In genomic region chr17:18257268-18257681, GRCh38 we compare ENCODE assay signal across 8 cellular contexts. TPM values are rescaled to one million over a fixed set of nuclear protein-coding genes. Genes with fewer than 3 reads are reported as not detected.
DNase-seq lines count a peak whose midpoint lies in the region; ATAC-seq, FAIRE-seq and TF ChIP-seq lines count a peak whose summit lies in the region.

No MANE protein-coding gene starts in this region.

- no peaks in the 10 kb centered on the region for H3K27me3 ChIP-seq in bronchial epithelial cell (ENCODE audit: control insufficient read depth, insufficient read depth, low read length)

- ATAC-seq in A549 = no peak
- ATAC-seq in HG03139 (IDR thresholded peaks at IDR 0.05; ENCODE audit: unreplicated experiment) = no peak
- ATAC-seq in omental fat pad (ENCODE audit: low FRiP score) = no peak

- TF ChIP-seq CTCF in A549 (IDR thresholded peaks at IDR 0.05) (no peak), bronchial epithelial cell (IDR thresholded peaks at IDR 0.05; ENCODE audit: insufficient read depth, low read length, severe bottlenecking) (peak; percentile 21), omental fat pad (IDR thresholded peaks at IDR 0.05) (no peak)

- peak overlapping the region; percentile 91 to 97 for H3K27ac ChIP-seq in A549
- H3K27ac ChIP-seq in mesodermal cell (ENCODE audit: low read depth, low read length, severe bottlenecking) = peak overlapping the region; percentile 92

- TF ChIP-seq RAD21 in A549 (conservative IDR thresholded peaks at IDR 0.05 in 1 of 2, IDR thresholded peaks at IDR 0.05 in 1 of 2) = no peak

- WGBS in A549 (ENCODE audit: missing lambda C conversion rate) = 43% methylated on average over 12 of the region's 12 CpGs
- WGBS in mesodermal cell (ENCODE audit: insufficient coverage in 2 of 2), 2 experiments = 46 to 48% methylated on average over 6 to 8 of the region's 12 CpGs

- H3K4me1 ChIP-seq in A549 (peaks cover 31% of the 10 kb centered on the region), mesodermal cell (ENCODE audit: control insufficient read depth, insufficient read depth, low read length, poor library complexity, severe bottlenecking) (peaks cover 21% of the 10 kb centered on the region)

- FAIRE-seq in A549 (lab: Jason Lieb, UNC) (no peak), bronchial epithelial cell (lab: Jason Lieb, UNC) (no peak)

- POLR2A ChIA-PET in A549 (lab: Yijun Ruan, JAX) = no interaction called here

- no peaks in the 10 kb centered on the region for H3K9me3 ChIP-seq in A549
- no peaks in the 10 kb centered on the region for H3K9me3 ChIP-seq in mesodermal cell (ENCODE audit: control insufficient read depth, low read length)

- no peak for TF ChIP-seq POLR2A in A549 (IDR thresholded peaks at IDR 0.05; ENCODE audit: low read length)

- DNase-seq in A549 (ENCODE audit: low read depth in 1 of 2, low spot score in 1 of 2) (no peak), bronchial epithelial cell (ENCODE audit: low read depth) (peak; percentile 64), AG08395 (ENCODE audit: low spot score) (no peak), iPS-NIHi7 (ENCODE audit: extremely low spot score) (no peak), omental fat pad (ENCODE audit: low spot score) (no peak)
- DNase-seq in Jurkat, Clone E6-1 (ENCODE audit: low read depth, low spot score) = no peak

- H3K4me3 ChIP-seq in A549 (peak overlapping the region; percentile 66), bronchial epithelial cell (ENCODE audit: low read depth, low read length) (peak overlapping the region; percentile 86), mesodermal cell (ENCODE audit: extremely low read depth, insufficient read depth, low read length, poor library complexity, severe bottlenecking) (peak overlapping the region; percentile 79)
- H3K4me3 ChIP-seq in Jurkat, Clone E6-1 (ENCODE audit: low read length) = peak overlapping the region; percentile 82

- H3K4me2 ChIP-seq in A549 = peak overlapping the region; percentile 94

- CTCF ChIA-PET in A549 (lab: Yijun Ruan, JAX) = interaction anchor here (1.7 to 2.9 kb wide), 3 partner anchors 9 to 21 kb away, joined by 3 to 34 read pairs (median 5); no protein-coding TSS in a partner anchor

- H3K36me3 ChIP-seq in bronchial epithelial cell (ENCODE audit: control insufficient read depth, insufficient read depth, low read length) (peaks cover 42% of the 10 kb centered on the region), mesodermal cell (ENCODE audit: control insufficient read depth, insufficient read depth, low read length) (peaks cover 49% of the 10 kb centered on the region)

- no peak for TF ChIP-seq EP300 in A549 (IDR thresholded peaks at IDR 0.05)

TF ChIP-seq in A549, 52 proteins besides CTCF, POLR2A, EP300 and RAD21 (continues in another document):
- TF ChIP-seq SREBF2 (IDR thresholded peaks at IDR 0.05) (no peak), CHD4 (IDR thresholded peaks at IDR 0.05; ENCODE audit: borderline replicate concordance) (no peak), SMC3 (IDR thresholded peaks at IDR 0.05) (no peak), FOSB (CRISPR knock-in tag; IDR thresholded peaks at IDR 0.05) (no peak), CBX8 (IDR thresholded peaks at IDR 0.05) (no peak), ESRRA (IDR thresholded peaks at IDR 0.05; ENCODE audit: borderline replicate concordance, low read length) (no peak), FOXS1 (CRISPR knock-in tag; IDR thresholded peaks at IDR 0.05) (no peak), EHF (CRISPR knock-in tag; IDR thresholded peaks at IDR 0.05) (no peak), HOXA7 (CRISPR knock-in tag; IDR thresholded peaks at IDR 0.05) (no peak), GATA3 (IDR thresholded peaks at IDR 0.05; ENCODE audit: borderline replicate concordance) (no peak), ATOH8 (CRISPR knock-in tag; IDR thresholded peaks at IDR 0.05; ENCODE audit: low read depth) (no peak), BCL3 (IDR thresholded peaks at IDR 0.05) (no peak), TFCP2L1 (CRISPR knock-in tag; IDR thresholded peaks at IDR 0.05) (no peak), NR3C1 (IDR thresholded peaks at IDR 0.05) (no peak), FOSL2 (IDR thresholded peaks at IDR 0.05) (no peak), FOSL2 (CRISPR knock-in tag; IDR thresholded peaks at IDR 0.05) (no peak), HOXB13 (CRISPR knock-in tag; IDR thresholded peaks at IDR 0.05; ENCODE audit: low read depth) (no peak), MAZ (IDR thresholded peaks at IDR 0.05; ENCODE audit: borderline replicate concordance, low read depth, low read length) (no peak)

RNA-seq across cellular contexts. Expression of gene FLII, which starts 1.3 kb away (rescaled TPM):
- polyA plus RNA-seq in A549 (2011; rRNA removed) (280 and 299 TPM in 2 replicates), A549 (2017; fragmentation: RNase III; extraction: RNeasy Plus Mini Kit Qiagen cat#74134 plus additional on column Dnase treatment) (222 to 265 TPM (median 253 TPM) in 3 replicates)
- 403 and 473 TPM in 2 replicates for polyA plus RNA-seq in A549 (2012; cell fraction: cytosol; rRNA removed)
- 1,130 and 1,454 TPM in 2 replicates for polyA plus RNA-seq in A549 (2012; cell fraction: nucleus; rRNA removed)
- 463 and 500 TPM in 2 replicates for polyA minus RNA-seq in A549 (2011; rRNA and poly(A)+ RNA removed)
- 226 TPM for polyA plus RNA-seq in Jurkat, Clone E6-1 (2012; ENCODE audit: insufficient read depth, insufficient read length)
- total RNA-seq in bronchial epithelial cell (339 and 517 TPM in 2 replicates), omental fat pad (100 to 1,000 TPM; 198 to 328 (median 324) TPM)
- 259 TPM for polyA plus RNA-seq in mesodermal cell (2013, experiment 1 of 2)
- 229 TPM for polyA plus RNA-seq in mesodermal cell (2013, experiment 2 of 2)

RNA-seq across cellular contexts. Expression of gene MIEF2, which starts 3.2 kb away (rescaled TPM):
- polyA plus RNA-seq in A549 (2011; rRNA removed) (3.7 and 4.3 TPM in 2 replicates), A549 (2017; fragmentation: RNase III; extraction: RNeasy Plus Mini Kit Qiagen cat#74134 plus additional on column Dnase treatment) (6.0 to 8.5 TPM (median 7.0 TPM) in 3 replicates)
- 9.8 and 11.4 TPM in 2 replicates for polyA plus RNA-seq in A549 (2012; cell fraction: cytosol; rRNA removed)
- 49.8 and 52.9 TPM in 2 replicates for polyA plus RNA-seq in A549 (2012; cell fraction: nucleus; rRNA removed)
- polyA minus RNA-seq in A549 (2011; rRNA and poly(A)+ RNA removed) = 5.7 and 6.7 TPM in 2 replicates
- 8.4 TPM for polyA plus RNA-seq in Jurkat, Clone E6-1 (2012; ENCODE audit: insufficient read depth, insufficient read length)
- total RNA-seq in bronchial epithelial cell (21.1 and 23.0 TPM in 2 replicates), omental fat pad (1 to 10 TPM; 2.9 to 9.5 (median 5.7) TPM)
- polyA plus RNA-seq in mesodermal cell (2013, experiment 1 of 2) = 9.3 TPM
- 7.2 TPM for polyA plus RNA-seq in mesodermal cell (2013, experiment 2 of 2)

RNA-seq across cellular contexts. Expression of gene LLGL1, which starts 31.8 kb away (rescaled TPM):
- 11.2 and 13.1 TPM in 2 replicates for polyA plus RNA-seq in A549 (2011; rRNA removed)
- polyA plus RNA-seq in A549 (2012; cell fraction: cytosol; rRNA removed) = 26.7 and 42.5 TPM in 2 replicates
- 42.1 and 57.8 TPM in 2 replicates for polyA plus RNA-seq in A549 (2012; cell fraction: nucleus; rRNA removed)
- 15.5 to 19.3 TPM (median 18.9 TPM) in 3 replicates for polyA plus RNA-seq in A549 (2017; fragmentation: RNase III; extraction: RNeasy Plus Mini Kit Qiagen cat#74134 plus additional on column Dnase treatment)
- polyA minus RNA-seq in A549 (2011; rRNA and poly(A)+ RNA removed) = 13.9 and 20.5 TPM in 2 replicates
- polyA plus RNA-seq in Jurkat, Clone E6-1 (2012; ENCODE audit: insufficient read depth, insufficient read length) = 22.6 TPM
- 20.0 and 23.2 TPM in 2 replicates for total RNA-seq in bronchial epithelial cell
- 64.1 TPM for polyA plus RNA-seq in mesodermal cell (2013, experiment 1 of 2)
- 52.4 TPM for polyA plus RNA-seq in mesodermal cell (2013, experiment 2 of 2)
- total RNA-seq in omental fat pad = 10 to 100 TPM; 10.2 to 24.0 (median 13.2) TPM

RNA-seq across cellular contexts. Expression of gene TOP3A, which starts 57.5 kb away (rescaled TPM):
- 29.0 TPM in 2 replicates for polyA plus RNA-seq in A549 (2011; rRNA removed)
- 16.5 and 19.9 TPM in 2 replicates for polyA plus RNA-seq in A549 (2012; cell fraction: cytosol; rRNA removed)
- 29.8 and 48.3 TPM in 2 replicates for polyA plus RNA-seq in A549 (2012; cell fraction: nucleus; rRNA removed)
- 28.2 to 30.7 TPM (median 29.3 TPM) in 3 replicates for polyA plus RNA-seq in A549 (2017; fragmentation: RNase III; extraction: RNeasy Plus Mini Kit Qiagen cat#74134 plus additional on column Dnase treatment)
- polyA minus RNA-seq in A549 (2011; rRNA and poly(A)+ RNA removed) = 51.7 and 53.1 TPM in 2 replicates
- 54.0 TPM for polyA plus RNA-seq in Jurkat, Clone E6-1 (2012; ENCODE audit: insufficient read depth, insufficient read length)
- total RNA-seq in bronchial epithelial cell = 11.0 and 22.4 TPM in 2 replicates
- 28.1 TPM for polyA plus RNA-seq in mesodermal cell (2013, experiment 1 of 2)
- 34.4 TPM for polyA plus RNA-seq in mesodermal cell (2013, experiment 2 of 2)
- 10 to 100 TPM; 23.6 to 80.5 (median 47.5) TPM for total RNA-seq in omental fat pad

RNA-seq across cellular contexts. Expression of gene SMCR8, which starts 57.8 kb away (rescaled TPM):
- polyA plus RNA-seq in A549 (2011; rRNA removed) (12.3 and 15.0 TPM in 2 replicates), A549 (2017; fragmentation: RNase III; extraction: RNeasy Plus Mini Kit Qiagen cat#74134 plus additional on column Dnase treatment) (14.3 to 15.8 TPM (median 15.1 TPM) in 3 replicates)
- polyA plus RNA-seq in A549 (2012; cell fraction: cytosol; rRNA removed) = 6.5 and 8.8 TPM in 2 replicates
- 11.3 and 11.6 TPM in 2 replicates for polyA plus RNA-seq in A549 (2012; cell fraction: nucleus; rRNA removed)
- 20.8 TPM in 2 replicates for polyA minus RNA-seq in A549 (2011; rRNA and poly(A)+ RNA removed)
- 8.2 TPM for polyA plus RNA-seq in Jurkat, Clone E6-1 (2012; ENCODE audit: insufficient read depth, insufficient read length)
- total RNA-seq in bronchial epithelial cell (13.4 and 14.5 TPM in 2 replicates), omental fat pad (10 to 100 TPM; 11.4 to 21.4 (median 14.3) TPM)
- 11.6 TPM for polyA plus RNA-seq in mesodermal cell (2013, experiment 1 of 2)
- 10.5 TPM for polyA plus RNA-seq in mesodermal cell (2013, experiment 2 of 2)
